ENCODE assay signal across 14 cellular contexts in genomic region chr10:29344073-29344820, GRCh38. TPM values are rescaled to one million over a fixed set of nuclear protein-coding genes. Genes with fewer than 3 reads are reported as not detected.
DNase-seq lines count a peak whose midpoint lies in the region; ATAC-seq and TF ChIP-seq lines count a peak whose summit lies in the region.
"Had no signal": no experiment of that assay in that cellular context is flagged by ENCODE, and none has a peak within 500 bp of the region (broad histone marks: within the 10 kb centered on the region; RNA-seq: fewer than 3 reads in every experiment).

No MANE protein-coding gene starts in this region.

- H3K9ac ChIP-seq in mesendoderm (ENCODE audit: low read length) = no peak overlapping the region

- POLR2A ChIA-PET in activated CD8-positive, alpha-beta T cell treated with anti-CD3 and anti-CD28 coated beads, Interleukin-2, amount 10 ng/mL, durations not matched to agents 7 days and 5 days (lab: Charles Lee) = no interaction called here

- no peak overlapping the region for H2AK5ac ChIP-seq in mesendoderm (ENCODE audit: low read length)

- peaks cover 10% of the 10 kb centered on the region for H3K27me3 Mint-ChIP-seq in activated CD8-positive, alpha-beta T cell treated with anti-CD3 and anti-CD28 coated beads, Interleukin-2, amount 10 ng/mL, durations not matched to agents 7 days and 5 days (ENCODE audit: low read depth)
- H3K27me3 Mint-ChIP-seq in glutamatergic neuron (ENCODE audit: unreplicated experiment) = no peaks in the 10 kb centered on the region

- H4K5ac ChIP-seq in mesendoderm (ENCODE audit: low read length) = no peak overlapping the region

- no peak overlapping the region for H2BK15ac ChIP-seq in mesendoderm (replicated peaks; ENCODE audit: low read depth)

- no peak for ATAC-seq in activated CD8-positive, alpha-beta T cell treated with anti-CD3 and anti-CD28 coated beads, Interleukin-2, amount 10 ng/mL, durations not matched to agents 7 days and 5 days
- ATAC-seq: CD8-positive, alpha-beta T cell had no signal

- no peaks in the 10 kb centered on the region for H3K36me3 ChIP-seq in MG63
- no peaks in the 10 kb centered on the region for H3K36me3 ChIP-seq in mesendoderm (ENCODE audit: control insufficient read depth, insufficient read depth, low read length)

- no peak overlapping the region for H3K27ac ChIP-seq in mesendoderm (ENCODE audit: low read depth, low read length)
- H3K27ac ChIP-seq: coronary artery, PC-9, VCaP had no signal

- H3K27ac Mint-ChIP-seq in activated CD8-positive, alpha-beta T cell treated with anti-CD3 and anti-CD28 coated beads, Interleukin-2, amount 10 ng/mL, durations not matched to agents 7 days and 5 days = no peak overlapping the region
- no peak overlapping the region for H3K27ac Mint-ChIP-seq in glutamatergic neuron (ENCODE audit: unreplicated experiment)
- H3K27ac Mint-ChIP-seq: CD8-positive, alpha-beta T cell had no signal

- H3K36me3 Mint-ChIP-seq in activated CD8-positive, alpha-beta T cell treated with anti-CD3 and anti-CD28 coated beads, Interleukin-2, amount 10 ng/mL, durations not matched to agents 7 days and 5 days (ENCODE audit: low read depth) = no peaks in the 10 kb centered on the region
- H3K36me3 Mint-ChIP-seq in glutamatergic neuron (ENCODE audit: unreplicated experiment) = peaks cover 14% of the 10 kb centered on the region
- H3K36me3 Mint-ChIP-seq: CD8-positive, alpha-beta T cell had no signal

- H3K4me3 Mint-ChIP-seq in activated CD8-positive, alpha-beta T cell treated with anti-CD3 and anti-CD28 coated beads, Interleukin-2, amount 10 ng/mL, durations not matched to agents 7 days and 5 days = no peak overlapping the region
- H3K4me3 Mint-ChIP-seq in glutamatergic neuron (ENCODE audit: unreplicated experiment) = no peak overlapping the region
- H3K4me3 Mint-ChIP-seq: CD8-positive, alpha-beta T cell had no signal

- no peak overlapping the region for H3K56ac ChIP-seq in mesendoderm (ENCODE audit: low read length)

- H3K9me3 ChIP-seq in MG63 = peaks cover 8% of the 10 kb centered on the region

- no peaks in the 10 kb centered on the region for H3K4me1 ChIP-seq in mesendoderm (ENCODE audit: control insufficient read depth, low read depth, low read length)

- no peaks in the 10 kb centered on the region for H3K9me3 Mint-ChIP-seq in activated CD8-positive, alpha-beta T cell treated with anti-CD3 and anti-CD28 coated beads, Interleukin-2, amount 10 ng/mL, durations not matched to agents 7 days and 5 days (ENCODE audit: insufficient read depth)
- no peaks in the 10 kb centered on the region for H3K9me3 Mint-ChIP-seq in glutamatergic neuron (ENCODE audit: unreplicated experiment)

- no CpG with 5 or more reads among the region's 18 CpGs for WGBS in mesendoderm (ENCODE audit: extremely low coverage, insufficient coverage, low lambda C conversion rate)

- CTCF ChIA-PET in activated CD8-positive, alpha-beta T cell treated with anti-CD3 and anti-CD28 coated beads, Interleukin-2, amount 10 ng/mL, durations not matched to agents 7 days and 5 days (lab: Charles Lee) = no interaction called here

- no peak overlapping the region for H3K4me2 ChIP-seq in mesendoderm (ENCODE audit: low read length)
- H3K4me2 ChIP-seq: PC-9 had no signal

- no peak overlapping the region for H2BK120ac ChIP-seq in mesendoderm (ENCODE audit: low read depth, low read length)

- no peaks in the 10 kb centered on the region for H3K79me1 ChIP-seq in mesendoderm (ENCODE audit: low read length)

- H3K4ac ChIP-seq in mesendoderm (ENCODE audit: low read depth, low read length) = no peak overlapping the region

- peaks cover 7% of the 10 kb centered on the region for H3K4me1 Mint-ChIP-seq in activated CD8-positive, alpha-beta T cell treated with anti-CD3 and anti-CD28 coated beads, Interleukin-2, amount 10 ng/mL, durations not matched to agents 7 days and 5 days (ENCODE audit: low read depth)
- H3K4me1 Mint-ChIP-seq in glutamatergic neuron (ENCODE audit: low read depth, unreplicated experiment) = no peaks in the 10 kb centered on the region

- no peaks in the 10 kb centered on the region for H3K79me2 ChIP-seq in mesendoderm (ENCODE audit: control insufficient read depth, insufficient read depth, low read length)

- DNase-seq in COLO829 (ENCODE audit: low spot score) (peak; percentile 95), MG63 (peak; percentile 36), dermis blood vessel endothelial cell (peak; percentile 94), mesendoderm (peak; percentile 28), glutamatergic neuron (no peak)
- DNase-seq in activated CD8-positive, alpha-beta T cell treated with anti-CD3 and anti-CD28 coated beads, Interleukin-2, amount 10 ng/mL, durations not matched to agents 7 days and 5 days = no peak
- DNase-seq in activated CD4-positive, alpha-beta T cell treated with anti-CD3 and anti-CD28 coated beads for 4 hours = no peak
- DNase-seq in activated effector memory CD4-positive, alpha-beta T cell treated with Interleukin-2 at 50 U/mL for 16 hours = no peak
- DNase-seq: CD8-positive, alpha-beta T cell; NCI-H146; PC-9 had no signal

- peak overlapping the region; percentile 4 for H3K18ac ChIP-seq in mesendoderm (ENCODE audit: low read length)

- TF ChIP-seq CTCF in glutamatergic neuron (IDR thresholded peaks at IDR 0.05; ENCODE audit: partially characterized antibody, unreplicated experiment) = no peak

- peaks cover 2% of the 10 kb centered on the region; the same call in 1 of the 2 replicates for H3K27me3 ChIP-seq in MG63
- no peaks in the 10 kb centered on the region for H3K27me3 ChIP-seq in mesendoderm (ENCODE audit: insufficient read depth, low read length, poor library complexity)

- no peak overlapping the region for H3K23ac ChIP-seq in mesendoderm (ENCODE audit: low read length)

- no peak overlapping the region for H4K8ac ChIP-seq in mesendoderm (ENCODE audit: low read depth, low read length)

- H3K4me3 ChIP-seq in MG63 (no peak overlapping the region), mesendoderm (ENCODE audit: low read length) (no peak overlapping the region)
- H3K4me3 ChIP-seq: coronary artery, PC-9 had no signal

- H2BK5ac ChIP-seq in mesendoderm (ENCODE audit: low read length) = no peak overlapping the region

RNA-seq across cellular contexts. Expression of gene LYZL1, which starts 55.4 kb away (rescaled TPM):
- not detected in 2 replicates for total RNA-seq in MG63 (2014; rRNA removed; shearing (Covaris generic); ENCODE audit: low replicate concordance)
- total RNA-seq in dermis blood vessel endothelial cell (not detected in 2 replicates), glutamatergic neuron (ENCODE audit: unreplicated experiment) (not detected)
- not detected for polyA plus RNA-seq in mesendoderm (2013, experiment 1 of 2)
- not detected for polyA plus RNA-seq in mesendoderm (2013, experiment 2 of 2)
- not detected for total RNA-seq in activated CD8-positive, alpha-beta T cell treated with anti-CD3 and anti-CD28 coated beads, Interleukin-2, amount 10 ng/mL, durations not matched to agents 7 days and 5 days
- total RNA-seq: CD8-positive, alpha-beta T cell; myocyte; PC-9 had no signal

Comparison
In these comparisons a context has a peak if more than half of its experiments do, and no peak if none do; other contexts are left out.
1. DNase-seq: peak in COLO829 (single experiment), MG63 (single experiment), dermis blood vessel endothelial cell (single experiment) and mesendoderm (single experiment); none in activated CD8-positive, alpha-beta T cell treated with anti-CD3 and anti-CD28 coated beads, Interleukin-2, amount 10 ng/mL, durations not matched to agents 7 days and 5 days (single experiment), activated CD4-positive, alpha-beta T cell treated with anti-CD3 and anti-CD28 coated beads for 4 hours (0 of 2), activated effector memory CD4-positive, alpha-beta T cell treated with Interleukin-2 at 50 U/mL for 16 hours (single experiment) and glutamatergic neuron (single experiment).